In the genomic region with DNA sequence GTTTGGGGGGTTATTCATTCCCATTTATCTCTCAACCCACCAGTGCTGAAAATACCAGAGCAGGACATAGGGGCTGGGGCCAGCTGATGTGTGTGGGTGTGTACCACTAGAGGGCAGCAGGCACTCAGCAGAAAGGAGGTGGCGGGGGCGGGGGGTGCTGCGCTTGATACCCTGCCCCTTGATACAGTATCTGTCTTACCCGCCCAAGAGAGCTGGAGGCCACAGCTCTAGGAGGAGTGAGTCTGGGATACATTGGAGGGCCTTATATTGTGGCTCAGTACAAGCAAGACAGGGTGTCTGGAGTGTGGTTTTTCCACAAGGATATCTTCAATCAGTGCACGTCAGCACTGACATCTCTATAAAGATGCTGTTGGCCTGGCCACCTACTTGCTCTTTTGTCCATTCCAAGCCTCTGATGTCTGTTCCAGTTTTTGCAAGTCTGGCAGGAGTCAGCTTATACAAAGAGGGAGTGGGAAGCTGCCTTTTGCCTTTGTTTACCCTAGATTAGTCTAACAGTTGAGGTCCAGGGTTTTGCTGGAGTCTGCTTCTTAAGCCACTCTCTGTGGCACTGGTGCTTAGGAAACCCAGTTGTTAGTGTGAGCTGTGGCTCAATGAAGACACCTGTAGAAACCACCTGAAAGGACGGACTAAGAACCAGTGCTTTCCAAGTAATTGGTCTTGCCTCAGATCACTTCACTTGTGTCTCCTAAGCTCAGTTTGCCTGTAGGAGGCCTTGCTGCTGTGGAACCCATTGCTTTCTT, we compare ENCODE assay signal across 8 cellular contexts. TPM values are rescaled to one million over a fixed set of nuclear protein-coding genes. Genes with fewer than 3 reads are reported as not detected.
DNase-seq lines count a peak whose midpoint lies in the region; ATAC-seq and TF ChIP-seq lines count a peak whose summit lies in the region.

No MANE protein-coding gene starts in this region.

- DNase-seq in AG10803 (ENCODE audit: low read depth) (peak; percentile 46), GM19238 (ENCODE audit: insufficient read length, low spot score) (peak; percentile 39), SK-N-DZ (ENCODE audit: low spot score) (peak; percentile 53), astrocyte of the spinal cord (ENCODE audit: low read depth, low spot score) (peak; percentile 47), hepatic stellate cell (ENCODE audit: low spot score) (peak; percentile 66)
- DNase-seq in stimulated activated CD4-positive, alpha-beta T cell treated with anti-CD3 and anti-CD28 coated beads, Interleukin-12 subunit alpha, Interleukin-12 subunit beta, amount 100 ng/mL, for 4 hours: peak; percentile 42

- TF ChIP-seq CTCF in AG10803 (conservative IDR thresholded peaks at IDR 0.05; ENCODE audit: low read length) (peak; percentile 76), astrocyte of the spinal cord (IDR thresholded peaks at IDR 0.05; ENCODE audit: low read depth, low read length) (peak; percentile 92)

- in situ Hi-C loops in astrocyte of the spinal cord (cut with HindIII; ENCODE audit: low sequenced_read_pairs): no loop called here

- ATAC-seq in GM19328 (IDR thresholded peaks at IDR 0.05; ENCODE audit: unreplicated experiment) (no peak), GM21786 (IDR thresholded peaks at IDR 0.05; ENCODE audit: unreplicated experiment) (no peak)

- H3K4me3 ChIP-seq in AG10803 (ENCODE audit: low read length) (no peak overlapping the region), astrocyte of the spinal cord (ENCODE audit: low read depth, low read length) (no peak overlapping the region)

RNA-seq across cellular contexts. Expression of a gene that starts 1.5 kb away (rescaled TPM):
- 18.7 and 21.5 TPM in 2 replicates for polyA plus RNA-seq in SK-N-DZ (2014; cell fraction: cytosol; rRNA removed)
- 11.4 and 12.8 TPM in 2 replicates for polyA plus RNA-seq in SK-N-DZ (2014; cell fraction: nucleus; rRNA removed)

RNA-seq across cellular contexts. Expression of a gene that starts 4.5 kb away (rescaled TPM):
- 80.8 and 106 TPM in 2 replicates for polyA plus RNA-seq in SK-N-DZ (2014; cell fraction: cytosol; rRNA removed)
- polyA plus RNA-seq in SK-N-DZ (2014; cell fraction: nucleus; rRNA removed): 36.1 and 58.6 TPM in 2 replicates
